ENCODE assay signal across 9 cellular contexts in genomic region chr12:47885012-47885501, GRCh38. TPM values are rescaled to one million over a fixed set of nuclear protein-coding genes. Genes with fewer than 3 reads are reported as not detected.
DNase-seq lines count a peak whose midpoint lies in the region; ATAC-seq and TF ChIP-seq lines count a peak whose summit lies in the region.
"Had no signal": no experiment of that assay in that cellular context is flagged by ENCODE, and none has a peak within 500 bp of the region (broad histone marks: within the 10 kb centered on the region; RNA-seq: fewer than 3 reads in every experiment).

No MANE protein-coding gene starts in this region.

- CTCF ChIA-PET in Calu3 (lab: Charles Lee): interaction anchor here (0.6 kb wide), 1 partner anchor 8 kb away, joined by 3 read pairs; no protein-coding TSS in a partner anchor

- H3K4me1 Mint-ChIP-seq in Calu3 (ENCODE audit: low read depth, unreplicated experiment): peaks cover 24% of the 10 kb centered on the region
- H3K4me1 Mint-ChIP-seq in endothelial cell (ENCODE audit: unreplicated experiment): peaks cover 15% of the 10 kb centered on the region

- no TSS peak for BruUV-seq in Calu3 (replicated peaks; lab: Mats Ljungman, UMichigan)

- no peaks in the 10 kb centered on the region for H3K9me3 Mint-ChIP-seq in Calu3 (ENCODE audit: low read depth, unreplicated experiment)
- H3K9me3 Mint-ChIP-seq in endothelial cell (ENCODE audit: unreplicated experiment): no peaks in the 10 kb centered on the region

- intact Hi-C loops in Calu3 (cut with micrococcal nuclease; ENCODE audit: unreplicated experiment): no loop called here

- TF ChIP-seq CTCF in Calu3 (IDR thresholded peaks at IDR 0.05; ENCODE audit: unreplicated experiment): no peak
- no peak for TF ChIP-seq CTCF in endothelial cell (IDR thresholded peaks at IDR 0.05; ENCODE audit: unreplicated experiment)

- peaks cover 5% of the 10 kb centered on the region for H3K36me3 Mint-ChIP-seq in Calu3 (ENCODE audit: insufficient read depth, unreplicated experiment)
- no peaks in the 10 kb centered on the region for H3K36me3 Mint-ChIP-seq in endothelial cell (ENCODE audit: low read depth, unreplicated experiment)

- H3K27me3 Mint-ChIP-seq in Calu3 (ENCODE audit: unreplicated experiment): no peaks in the 10 kb centered on the region
- peaks cover 3% of the 10 kb centered on the region for H3K27me3 Mint-ChIP-seq in endothelial cell (ENCODE audit: unreplicated experiment)

- H3K4me3 Mint-ChIP-seq in Calu3 (ENCODE audit: low read depth, unreplicated experiment): no peak overlapping the region
- H3K4me3 Mint-ChIP-seq in endothelial cell (ENCODE audit: unreplicated experiment): no peak overlapping the region

- ATAC-seq in GM18870 (IDR thresholded peaks at IDR 0.05; ENCODE audit: unreplicated experiment) (peak; percentile 39), HG03095 (IDR thresholded peaks at IDR 0.05; ENCODE audit: unreplicated experiment) (peak; percentile 46)

- no peak overlapping the region for H3K27ac Mint-ChIP-seq in Calu3 (ENCODE audit: unreplicated experiment)
- H3K27ac Mint-ChIP-seq in endothelial cell (ENCODE audit: unreplicated experiment): no peak overlapping the region

- DNase-seq in activated CD8-positive, alpha-beta memory T cell treated with anti-CD3 and anti-CD28 coated beads, Interleukin-2, amount 50 U/mL, for 24 hours (ENCODE audit: extremely low read depth): peak; percentile 49
- peak; percentile 67 to 72 for DNase-seq in stimulated activated CD4-positive, alpha-beta T cell treated with anti-CD3 and anti-CD28 coated beads, Interleukin-2, amount 100 ng/mL, for 48 hours
- DNase-seq in hippocampal formation (lab: John Stamatoyannopoulos, UW): no peak
- DNase-seq in Calu3: no peak
- no peak for DNase-seq in endothelial cell (ENCODE audit: low spot score)
- no peak for DNase-seq in NCI-H345 (lab: John Stamatoyannopoulos, UW)
- DNase-seq: NCI-H1694 treated with DMSO at 0.1 percent for 48 hours had no signal

RNA-seq across cellular contexts. Expression of gene VDR, which starts 19.7 kb away (rescaled TPM):
- 10.1 and 12.5 TPM in 2 replicates for total RNA-seq in Calu3 (2022)
- 2.3 TPM for total RNA-seq in endothelial cell (ENCODE audit: unreplicated experiment)

Comparison
In these comparisons a context has a peak if more than half of its experiments do, and no peak if none do; other contexts are left out.
1. DNase-seq: peak in activated CD8-positive, alpha-beta memory T cell treated with anti-CD3 and anti-CD28 coated beads, Interleukin-2, amount 50 U/mL, for 24 hours (single experiment) and stimulated activated CD4-positive, alpha-beta T cell treated with anti-CD3 and anti-CD28 coated beads, Interleukin-2, amount 100 ng/mL, for 48 hours (2 of 2); none in hippocampal formation (0 of 2), Calu3 (single experiment), endothelial cell (single experiment) and NCI-H345 (single experiment).